In genomic region chr1:28160677-28161328, GRCh38 we compare ENCODE assay signal across 17 cellular contexts. TPM values are rescaled to one million over a fixed set of nuclear protein-coding genes. Genes with fewer than 3 reads are reported as not detected.
DNase-seq lines count a peak whose midpoint lies in the region; ATAC-seq and TF ChIP-seq lines count a peak whose summit lies in the region.
"Had no signal": no experiment of that assay in that cellular context is flagged by ENCODE, and none has a peak within 500 bp of the region (broad histone marks: within the 10 kb centered on the region; RNA-seq: fewer than 3 reads in every experiment).

No MANE protein-coding gene starts in this region.

- intact Hi-C loops in head of caudate nucleus (cut with DNase I), result no loop called here

- H3K27me3 ChIP-seq in AG04450 (ENCODE audit: control insufficient read depth, insufficient read depth, low read length) (no peaks in the 10 kb centered on the region), SJSA1 (replicated peaks) (no peaks in the 10 kb centered on the region), mucosa of rectum (ENCODE audit: control insufficient read depth in 2 of 2, insufficient read depth in 2 of 2, low read length in 2 of 2) (no peaks in the 10 kb centered on the region)
- H3K27me3 ChIP-seq: BE2C, Peyer's patch, tibial artery had no signal

- H3K9me3 ChIP-seq in AG04450 (ENCODE audit: control insufficient read depth, insufficient read depth, low read length), result no peaks in the 10 kb centered on the region
- no peaks in the 10 kb centered on the region for H3K9me3 ChIP-seq in SJSA1 (replicated peaks)
- no peaks in the 10 kb centered on the region for H3K9me3 ChIP-seq in mucosa of rectum (ENCODE audit: control insufficient read depth in 2 of 2, low read length in 2 of 2)
- H3K9me3 ChIP-seq: BE2C, Peyer's patch, tibial artery had no signal

- peaks cover 38% of the 10 kb centered on the region for H3K4me1 ChIP-seq in SJSA1 (replicated peaks)
- peaks cover 2 to 5% of the 10 kb centered on the region in 2 donors for H3K4me1 ChIP-seq in mucosa of rectum (ENCODE audit: control insufficient read depth in 2 of 2, insufficient read depth in 2 of 2, low read length in 2 of 2)
- H3K4me1 ChIP-seq: BE2C, tibial artery had no signal

- ATAC-seq in HG03097 (IDR thresholded peaks at IDR 0.05; ENCODE audit: low FRiP score, unreplicated experiment), result no peak
- ATAC-seq: naive thymus-derived CD8-positive, alpha-beta T cell had no signal

- H3K4me3 ChIP-seq in AG04450 (ENCODE audit: low read depth, low read length) (no peak overlapping the region), SJSA1 (no peak overlapping the region), mucosa of rectum (ENCODE audit: low read length in 2 of 2) (no peak overlapping the region)
- H3K4me3 ChIP-seq: Peyer's patch, tibial artery had no signal

- CTCF ChIA-PET in AG04450 (lab: Charles Lee), result interaction anchor here (0.6 to 3.0 kb wide), 4 partner anchors 15 to 69 kb away, joined by 3 to 12 read pairs (median 3); no protein-coding TSS in a partner anchor

- DNase-seq in AG04450 (ENCODE audit: low read depth, low spot score), result peak; percentile 65
- DNase-seq in SJSA1 (ENCODE audit: low read depth in 1 of 2, low spot score in 2 of 2), result peak; percentile 86
- peak; percentile 82 for DNase-seq in fibroblast of gingiva (ENCODE audit: low read depth)
- DNase-seq in NCI-H2029 (lab: John Stamatoyannopoulos, UW), result no peak
- no peak for DNase-seq in activated CD4-positive, alpha-beta T cell treated with anti-CD3 and anti-CD28 coated beads for 1 hour
- DNase-seq in head of caudate nucleus, result no peak
- DNase-seq: activated B cell treated with CpG ODN at 0.5 μM for 24 hours; activated naive CD4-positive, alpha-beta T cell treated with anti-CD3 and anti-CD28 coated beads, Interleukin-2, amount 10 ng/mL, durations not matched to agents 7 days and 5 days; BE2C; foreskin melanocyte; naive thymus-derived CD8-positive, alpha-beta T cell; NCI-H2029 treated with DMSO at 0.1 percent for 48 hours; Peyer's patch; stimulated activated CD4-positive, alpha-beta T cell treated with anti-CD3 and anti-CD28 coated beads, Interleukin-4, amount 100 ng/mL, for 4 hours had no signal

- peak overlapping the region in 1 of 2 donors; percentile 26 for H3K9ac ChIP-seq in mucosa of rectum (ENCODE audit: low read depth in 1 of 2, low read length in 2 of 2)

- TF ChIP-seq CTCF in AG04450 (IDR thresholded peaks at IDR 0.05; ENCODE audit: low read depth, low read length), result no peak

- no peaks in the 10 kb centered on the region for H3K36me3 ChIP-seq in SJSA1
- H3K36me3 ChIP-seq in mucosa of rectum (ENCODE audit: control insufficient read depth in 2 of 2, insufficient read depth in 2 of 2, low read length in 2 of 2), result no peaks in the 10 kb centered on the region
- H3K36me3 ChIP-seq: BE2C, Peyer's patch, tibial artery had no signal

- POLR2A ChIA-PET in AG04450 (lab: Yijun Ruan, JAX), result interaction anchor here (0.5 to 1.2 kb wide), 6 partner anchors 8 to 141 kb away, joined by 3 to 17 read pairs (median 4); no protein-coding TSS in a partner anchor

- H3K27ac ChIP-seq in AG04450 (ENCODE audit: low read depth, low read length) (peak overlapping the region; percentile 89), SJSA1 (peak overlapping the region; percentile 91), mucosa of rectum (ENCODE audit: low read depth in 2 of 2, low read length in 2 of 2) (peak overlapping the region; percentile 36 to 72)
- H3K27ac ChIP-seq: tibial artery had no signal

RNA-seq across cellular contexts. Expression of gene PTAFR, which starts 15.7 kb away (rescaled TPM):
- 0.09 and 0.12 TPM in 2 replicates for polyA plus RNA-seq in AG04450 (2011; rRNA removed)
- polyA minus RNA-seq in AG04450 (2011; rRNA and poly(A)+ RNA removed), result 0.37 TPM in 1 of 2 replicates, not detected in the other
- 0.47 and 0.74 TPM in 2 replicates for total RNA-seq in SJSA1 (2014; rRNA removed; shearing (Covaris generic))

Comparison
In these comparisons a context has a peak if more than half of its experiments do, and no peak if none do; other contexts are left out.
1. DNase-seq: peak in AG04450 (single experiment), SJSA1 (2 of 2) and fibroblast of gingiva (single experiment); none in NCI-H2029 (single experiment), activated CD4-positive, alpha-beta T cell treated with anti-CD3 and anti-CD28 coated beads for 1 hour (single experiment) and head of caudate nucleus (0 of 42).
2. Peak in every context shown above with its lines, with median percentiles within 50 percentile points of each other: H3K27ac ChIP-seq.